In genomic region chr1:172135923-172136610, GRCh38 we compare ENCODE assay signal across 18 cellular contexts.
DNase-seq lines count a peak whose midpoint lies in the region; ATAC-seq and TF ChIP-seq lines count a peak whose summit lies in the region.
"Had no signal": no experiment of that assay in that cellular context is flagged by ENCODE, and none has a peak within 500 bp of the region (broad histone marks: within the 10 kb centered on the region; RNA-seq: fewer than 3 reads in every experiment).

No MANE protein-coding gene starts in this region.

- H3K27me3 Mint-ChIP-seq in chondrocyte (ENCODE audit: low read depth), result no peaks in the 10 kb centered on the region
- no peaks in the 10 kb centered on the region for H3K27me3 Mint-ChIP-seq in activated CD8-positive, alpha-beta T cell treated with anti-CD3 and anti-CD28 coated beads, Interleukin-2, amount 10 ng/mL, durations not matched to agents 7 days and 5 days (ENCODE audit: low read depth)
- H3K27me3 Mint-ChIP-seq: T-cell had no signal

- no peaks in the 10 kb centered on the region for H3K9me3 ChIP-seq in AG04450 (ENCODE audit: control insufficient read depth, insufficient read depth, low read length)

- H3K4me3 ChIP-seq in AG04450 (ENCODE audit: low read depth, low read length) (no peak overlapping the region), LNCaP clone FGC (ENCODE audit: low read depth, low read length) (no peak overlapping the region)
- H3K4me3 ChIP-seq: K562, neural progenitor cell had no signal

- peak; percentile 51 for DNase-seq in AG04450 (ENCODE audit: low read depth, low spot score)
- peak; percentile 8 for DNase-seq in LNCaP clone FGC (ENCODE audit: low read depth)
- no peak for DNase-seq in chondrocyte (ENCODE audit: low spot score)
- DNase-seq in myocyte (ENCODE audit: low read depth), result peak; percentile 22
- DNase-seq in activated CD8-positive, alpha-beta T cell treated with anti-CD3 and anti-CD28 coated beads, Interleukin-2, amount 10 ng/mL, durations not matched to agents 7 days and 5 days, result no peak
- no peak for DNase-seq in SK-N-DZ (ENCODE audit: low spot score)
- DNase-seq in HUDEP-2 (lab: John Stamatoyannopoulos, UW; ENCODE audit: unreplicated experiment in 76 of 76), result no peak
- DNase-seq: activated CD4-positive, alpha-beta T cell treated with anti-CD3 and anti-CD28 coated beads, Interleukin-2, amount 50 U/mL, for 1 hour; AML-193; foreskin melanocyte; kidney; NCI-H2081; T-cell had no signal

- peaks cover 6% of the 10 kb centered on the region for H3K9me3 Mint-ChIP-seq in chondrocyte (ENCODE audit: low read depth)
- H3K9me3 Mint-ChIP-seq in activated CD8-positive, alpha-beta T cell treated with anti-CD3 and anti-CD28 coated beads, Interleukin-2, amount 10 ng/mL, durations not matched to agents 7 days and 5 days (ENCODE audit: insufficient read depth), result no peaks in the 10 kb centered on the region
- H3K9me3 Mint-ChIP-seq: activated T-helper 2 cell treated with anti-CD3 and anti-CD28 coated beads, Interferon-gamma antibody, Interleukin-2, Interleukin-4, amounts not matched to agents 10 μg/mL and 5 μg/mL and 100 μg/mL, durations not matched to agents 14 hours and 24 hours and 36 hours; neural progenitor cell; T-cell had no signal

- TF ChIP-seq CTCF in AG04450 (IDR thresholded peaks at IDR 0.05; ENCODE audit: low read depth, low read length) (no peak), LNCaP clone FGC (IDR thresholded peaks at IDR 0.05; ENCODE audit: control insufficient read depth, extremely low read depth, insufficient read depth) (no peak), chondrocyte (IDR thresholded peaks at IDR 0.05) (no peak)

- POLR2A ChIA-PET in AG04450 (lab: Yijun Ruan, JAX), result interaction anchor here (0.5 to 0.9 kb wide), 2 partner anchors 9 to 526 kb away, joined by 3 to 4 read pairs; no protein-coding TSS in a partner anchor
- POLR2A ChIA-PET in activated CD8-positive, alpha-beta T cell treated with anti-CD3 and anti-CD28 coated beads, Interleukin-2, amount 10 ng/mL, durations not matched to agents 7 days and 5 days (lab: Charles Lee), result no interaction called here

- H3K27ac ChIP-seq in AG04450 (ENCODE audit: low read depth, low read length), result no peak overlapping the region
- H3K27ac ChIP-seq: neural progenitor cell had no signal

- H3K4me1 Mint-ChIP-seq in chondrocyte (ENCODE audit: low read depth), result peaks cover 64% of the 10 kb centered on the region
- H3K4me1 Mint-ChIP-seq in activated CD8-positive, alpha-beta T cell treated with anti-CD3 and anti-CD28 coated beads, Interleukin-2, amount 10 ng/mL, durations not matched to agents 7 days and 5 days (ENCODE audit: low read depth), result peaks cover 6% of the 10 kb centered on the region

- H3K36me3 Mint-ChIP-seq in chondrocyte (ENCODE audit: low read depth), result peaks cover 10% of the 10 kb centered on the region
- H3K36me3 Mint-ChIP-seq in activated CD8-positive, alpha-beta T cell treated with anti-CD3 and anti-CD28 coated beads, Interleukin-2, amount 10 ng/mL, durations not matched to agents 7 days and 5 days (ENCODE audit: low read depth), result no peaks in the 10 kb centered on the region
- H3K36me3 Mint-ChIP-seq: neural progenitor cell, T-cell had no signal

- ATAC-seq in activated CD8-positive, alpha-beta T cell treated with anti-CD3 and anti-CD28 coated beads, Interleukin-2, amount 10 ng/mL, durations not matched to agents 7 days and 5 days, result no peak
- no peak for ATAC-seq in HG02571 (IDR thresholded peaks at IDR 0.05; ENCODE audit: unreplicated experiment)
- ATAC-seq: HCT116, K562, T-cell had no signal

- peak overlapping the region; percentile 100 for H3K27ac Mint-ChIP-seq in chondrocyte (ENCODE audit: unreplicated experiment)
- no peak overlapping the region for H3K27ac Mint-ChIP-seq in activated CD8-positive, alpha-beta T cell treated with anti-CD3 and anti-CD28 coated beads, Interleukin-2, amount 10 ng/mL, durations not matched to agents 7 days and 5 days
- H3K27ac Mint-ChIP-seq: activated T-helper 2 cell treated with anti-CD3 and anti-CD28 coated beads, Interferon-gamma antibody, Interleukin-2, Interleukin-4, amounts not matched to agents 10 μg/mL and 5 μg/mL and 100 μg/mL, durations not matched to agents 14 hours and 24 hours and 36 hours; neural progenitor cell; T-cell had no signal

- no peaks in the 10 kb centered on the region for H3K27me3 ChIP-seq in AG04450 (ENCODE audit: control insufficient read depth, insufficient read depth, low read length)
- H3K27me3 ChIP-seq: neural progenitor cell had no signal

- CTCF ChIA-PET in AG04450 (lab: Charles Lee), result interaction anchor here (1.6 kb wide), 1 partner anchor 134 kb away, joined by 10 read pairs; no protein-coding TSS in a partner anchor
- CTCF ChIA-PET in activated CD8-positive, alpha-beta T cell treated with anti-CD3 and anti-CD28 coated beads, Interleukin-2, amount 10 ng/mL, durations not matched to agents 7 days and 5 days (lab: Charles Lee), result no interaction called here

- H3K4me3 Mint-ChIP-seq in chondrocyte (ENCODE audit: unreplicated experiment), result peak overlapping the region; percentile 29
- H3K4me3 Mint-ChIP-seq in activated CD8-positive, alpha-beta T cell treated with anti-CD3 and anti-CD28 coated beads, Interleukin-2, amount 10 ng/mL, durations not matched to agents 7 days and 5 days, result no peak overlapping the region
- H3K4me3 Mint-ChIP-seq: neural progenitor cell, T-cell had no signal

Comparison
In these comparisons a context has a peak if more than half of its experiments do, and no peak if none do; other contexts are left out.
1. DNase-seq: peak in AG04450 (single experiment), LNCaP clone FGC (single experiment) and myocyte (single experiment); none in chondrocyte (single experiment), activated CD8-positive, alpha-beta T cell treated with anti-CD3 and anti-CD28 coated beads, Interleukin-2, amount 10 ng/mL, durations not matched to agents 7 days and 5 days (single experiment), SK-N-DZ (single experiment) and HUDEP-2 (0 of 76).